12 cellular contexts compared by ENCODE assay signal in genomic region chr4:84814100-84814750, GRCh38.
DNase-seq lines count a peak whose midpoint lies in the region; ATAC-seq and TF ChIP-seq lines count a peak whose summit lies in the region.
"Had no signal": no experiment of that assay in that cellular context is flagged by ENCODE, and none has a peak within 500 bp of the region (broad histone marks: within the 10 kb centered on the region; RNA-seq: fewer than 3 reads in every experiment).

No MANE protein-coding gene starts in this region.

- H3K27ac ChIP-seq in AG04450 (ENCODE audit: low read depth, low read length), result no peak overlapping the region
- H3K27ac ChIP-seq in aorta (ENCODE audit: low read depth in 1 of 2, low read length in 2 of 2), result no peak overlapping the region
- no peak overlapping the region for H3K27ac ChIP-seq in CD8-positive, alpha-beta memory T cell (ENCODE audit: low read depth, low read length)

- no peak for ATAC-seq in aorta (ENCODE audit: low FRiP score)

- no peaks in the 10 kb centered on the region for H3K27me3 Mint-ChIP-seq in nephron progenitor cell (ENCODE audit: low read depth, poor library complexity)
- H3K27me3 Mint-ChIP-seq in CD8-positive, alpha-beta memory T cell, result no peaks in the 10 kb centered on the region
- H3K27me3 Mint-ChIP-seq: activated naive CD8-positive, alpha-beta T cell treated with anti-CD3 and anti-CD28 coated beads, Interleukin-2, amount 10 ng/mL, durations not matched to agents 7 days and 5 days had no signal

- H3K4me3 Mint-ChIP-seq in nephron progenitor cell, result no peak overlapping the region
- no peak overlapping the region for H3K4me3 Mint-ChIP-seq in CD8-positive, alpha-beta memory T cell
- H3K4me3 Mint-ChIP-seq: activated naive CD8-positive, alpha-beta T cell treated with anti-CD3 and anti-CD28 coated beads, Interleukin-2, amount 10 ng/mL, durations not matched to agents 7 days and 5 days; T-helper 1 cell treated with Interleukin-12 subunit alpha and Interleukin-12 subunit beta and Interleukin-4 antibody, amounts not matched to agents 30 μg/mL and 1 μg/mL, for 36 hours had no signal

- H3K4me1 ChIP-seq in aorta (ENCODE audit: control insufficient read depth in 1 of 2, insufficient read depth in 2 of 2, low read length in 2 of 2), result no peaks in the 10 kb centered on the region
- no peaks in the 10 kb centered on the region for H3K4me1 ChIP-seq in CD8-positive, alpha-beta memory T cell (ENCODE audit: insufficient read depth, low read length)

- H3K27me3 ChIP-seq in AG04450 (ENCODE audit: control insufficient read depth, insufficient read depth, low read length), result no peaks in the 10 kb centered on the region
- no peaks in the 10 kb centered on the region for H3K27me3 ChIP-seq in aorta (ENCODE audit: control insufficient read depth in 1 of 2, insufficient read depth in 2 of 2, low read length in 1 of 2)
- H3K27me3 ChIP-seq in CD8-positive, alpha-beta memory T cell (ENCODE audit: insufficient read depth, low read length, poor library complexity, severe bottlenecking), result no peaks in the 10 kb centered on the region

- H3K9me3 ChIP-seq in AG04450 (ENCODE audit: control insufficient read depth, insufficient read depth, low read length), result no peaks in the 10 kb centered on the region
- no peaks in the 10 kb centered on the region for H3K9me3 ChIP-seq in aorta (ENCODE audit: control insufficient read depth, low read length)
- no peaks in the 10 kb centered on the region for H3K9me3 ChIP-seq in CD8-positive, alpha-beta memory T cell (ENCODE audit: low read length)

- no peaks in the 10 kb centered on the region for H3K4me1 Mint-ChIP-seq in nephron progenitor cell
- H3K4me1 Mint-ChIP-seq in CD8-positive, alpha-beta memory T cell, result no peaks in the 10 kb centered on the region
- H3K4me1 Mint-ChIP-seq: activated naive CD8-positive, alpha-beta T cell treated with anti-CD3 and anti-CD28 coated beads, Interleukin-2, amount 10 ng/mL, durations not matched to agents 7 days and 5 days had no signal

- CTCF ChIA-PET in AG04450 (lab: Charles Lee), result no interaction called here
- CTCF ChIA-PET in CD8-positive, alpha-beta memory T cell (lab: Charles Lee), result no interaction called here

- POLR2A ChIA-PET in AG04450 (lab: Yijun Ruan, JAX), result no interaction called here
- POLR2A ChIA-PET in CD8-positive, alpha-beta memory T cell (lab: Charles Lee), result no interaction called here

- H3K27ac Mint-ChIP-seq in nephron progenitor cell, result no peak overlapping the region
- H3K27ac Mint-ChIP-seq in CD8-positive, alpha-beta memory T cell, result no peak overlapping the region
- H3K27ac Mint-ChIP-seq: activated naive CD8-positive, alpha-beta T cell treated with anti-CD3 and anti-CD28 coated beads, Interleukin-2, amount 10 ng/mL, durations not matched to agents 7 days and 5 days; T-helper 1 cell treated with Interleukin-12 subunit alpha and Interleukin-12 subunit beta and Interleukin-4 antibody, amounts not matched to agents 30 μg/mL and 1 μg/mL, for 36 hours had no signal

- H3K36me3 ChIP-seq in aorta (ENCODE audit: control insufficient read depth in 1 of 2, insufficient read depth in 2 of 2, low read length in 1 of 2), result no peaks in the 10 kb centered on the region
- H3K36me3 ChIP-seq in CD8-positive, alpha-beta memory T cell (ENCODE audit: insufficient read depth, low read length), result no peaks in the 10 kb centered on the region

- peak; percentile 61 for DNase-seq in AG04450 (ENCODE audit: low read depth, low spot score)
- DNase-seq in HPDE6-E6E7 (ENCODE audit: extremely low spot score), result peak; percentile 61
- DNase-seq in amniotic stem cell (lab: John Stamatoyannopoulos, UW), result peak; percentile 59
- DNase-seq in islet precursor cell, result peak; percentile 71
- no peak for DNase-seq in GOT3 (lab: John Stamatoyannopoulos, UW)
- no peak for DNase-seq in nephron progenitor cell
- DNase-seq in aorta, result no peak
- DNase-seq in CD8-positive, alpha-beta memory T cell, result no peak
- DNase-seq: activated naive CD8-positive, alpha-beta T cell treated with anti-CD3 and anti-CD28 coated beads, Interleukin-2, amount 10 ng/mL, durations not matched to agents 7 days and 5 days; COR-L47; KG1 had no signal

- no peaks in the 10 kb centered on the region for H3K9me3 Mint-ChIP-seq in nephron progenitor cell
- H3K9me3 Mint-ChIP-seq in CD8-positive, alpha-beta memory T cell, result no peaks in the 10 kb centered on the region
- H3K9me3 Mint-ChIP-seq: activated naive CD8-positive, alpha-beta T cell treated with anti-CD3 and anti-CD28 coated beads, Interleukin-2, amount 10 ng/mL, durations not matched to agents 7 days and 5 days; T-helper 1 cell treated with Interleukin-12 subunit alpha and Interleukin-12 subunit beta and Interleukin-4 antibody, amounts not matched to agents 30 μg/mL and 1 μg/mL, for 36 hours had no signal

- H3K4me3 ChIP-seq in AG04450 (ENCODE audit: low read depth, low read length) (no peak overlapping the region), aorta (ENCODE audit: low read length in 2 of 2) (no peak overlapping the region)
- H3K4me3 ChIP-seq in CD8-positive, alpha-beta memory T cell (ENCODE audit: low read length), result no peak overlapping the region

- intact Hi-C loops in aorta (cut with DNase I), result no loop called here

- TF ChIP-seq CTCF in AG04450 (IDR thresholded peaks at IDR 0.05; ENCODE audit: low read depth, low read length) (no peak), nephron progenitor cell (IDR thresholded peaks at IDR 0.05) (no peak)

- H3K36me3 Mint-ChIP-seq in nephron progenitor cell (ENCODE audit: low read depth), result peaks cover 10% of the 10 kb centered on the region
- no peaks in the 10 kb centered on the region for H3K36me3 Mint-ChIP-seq in CD8-positive, alpha-beta memory T cell
- H3K36me3 Mint-ChIP-seq: activated naive CD8-positive, alpha-beta T cell treated with anti-CD3 and anti-CD28 coated beads, Interleukin-2, amount 10 ng/mL, durations not matched to agents 7 days and 5 days had no signal

- WGBS in aorta, 2 donors, result 81 to 85% methylated on average over 5 of the region's 5 CpGs

Comparison
In these comparisons a context has a peak if more than half of its experiments do, and no peak if none do; other contexts are left out.
1. DNase-seq: peak in AG04450 (single experiment), HPDE6-E6E7 (single experiment), amniotic stem cell (single experiment) and islet precursor cell (single experiment); none in GOT3 (single experiment), nephron progenitor cell (single experiment), aorta (0 of 2) and CD8-positive, alpha-beta memory T cell (0 of 5).